Comparison of ENCODE assay signal across 23 cellular contexts in genomic region chr22:29165336-29166060, GRCh38. TPM values are rescaled to one million over a fixed set of nuclear protein-coding genes. Genes with fewer than 3 reads are reported as not detected.
DNase-seq lines count a peak whose midpoint lies in the region; ATAC-seq and TF ChIP-seq lines count a peak whose summit lies in the region.
"Had no signal": no experiment of that assay in that cellular context is flagged by ENCODE, and none has a peak within 500 bp of the region (broad histone marks: within the 10 kb centered on the region; RNA-seq: fewer than 3 reads in every experiment).

No MANE protein-coding gene starts in this region.

- H3K9me3 ChIP-seq in sigmoid colon, result no peaks in the 10 kb centered on the region
- no peaks in the 10 kb centered on the region for H3K9me3 ChIP-seq in uterus
- H3K9me3 ChIP-seq: A549, BLaER1 had no signal

- H3K4me1 ChIP-seq in sigmoid colon (no peaks in the 10 kb centered on the region), uterus (no peaks in the 10 kb centered on the region)
- H3K4me1 ChIP-seq: A549 had no signal

- H3K4me3 ChIP-seq in coronary artery, result no peak overlapping the region
- H3K4me3 ChIP-seq in sigmoid colon, result no peak overlapping the region
- H3K4me3 ChIP-seq in uterus, result no peak overlapping the region
- H3K4me3 ChIP-seq: A549, BLaER1, SK-N-MC had no signal

- ATAC-seq in HG03378 (IDR thresholded peaks at IDR 0.05; ENCODE audit: unreplicated experiment), result no peak
- ATAC-seq in HG03280 (IDR thresholded peaks at IDR 0.05; ENCODE audit: unreplicated experiment), result no peak
- ATAC-seq: A549 had no signal

- H3K27me3 ChIP-seq in sigmoid colon (no peaks in the 10 kb centered on the region), uterus (no peaks in the 10 kb centered on the region)

- no peak for TF ChIP-seq CTCF in coronary artery (IDR thresholded peaks at IDR 0.05)
- TF ChIP-seq CTCF in sigmoid colon (IDR thresholded peaks at IDR 0.05), result no peak
- TF ChIP-seq CTCF in uterus (IDR thresholded peaks at IDR 0.05), result no peak

- no peak for TF ChIP-seq EP300 in sigmoid colon (IDR thresholded peaks at IDR 0.05)

- DNase-seq in D341Med (ENCODE audit: low spot score) (peak; percentile 15), HUDEP-2 (lab: John Stamatoyannopoulos, UW; ENCODE audit: unreplicated experiment in 76 of 76) (peak in 64 of 76 experiments; percentile 17 to 74 (median 47)), coronary artery (ENCODE audit: low spot score) (peak; percentile 35), sigmoid colon (peak; percentile 40), uterus (no peak)
- DNase-seq: CD4-positive, alpha-beta memory T cell; EL; IMR-90; NCI-H1105 treated with DMSO at 0.1 percent for 48 hours; NCI-H187; NCI-H2107; NCI-H510A; NCI-H774; Right ventricle myocardium superior had no signal

- TF ChIP-seq POLR2A in sigmoid colon (IDR thresholded peaks at IDR 0.05) (no peak), uterus (IDR thresholded peaks at IDR 0.05) (no peak)

- H3K36me3 ChIP-seq in sigmoid colon, result no peaks in the 10 kb centered on the region
- no peaks in the 10 kb centered on the region for H3K36me3 ChIP-seq in uterus
- H3K36me3 ChIP-seq: BLaER1 had no signal

- WGBS in sigmoid colon, 2 donors, result 72 to 87% methylated on average over 11 of the region's 11 CpGs

- no peak overlapping the region for H3K27ac ChIP-seq in coronary artery
- H3K27ac ChIP-seq in sigmoid colon, result no peak overlapping the region
- H3K27ac ChIP-seq in uterus, result no peak overlapping the region
- H3K27ac ChIP-seq: A549, BLaER1, HL-60, SK-N-MC had no signal

- intact Hi-C loops in sigmoid colon (cut with DNase I) (no loop called here), uterus (cut with DNase I; ENCODE audit: low total_unique reads) (no loop called here)

RNA-seq across cellular contexts. Expression of gene EMID1, which starts 40.2 kb away (rescaled TPM):
- total RNA-seq in sigmoid colon (1 to 10 TPM in 2 of 4 donors, under 1 TPM in 2; 0.27 to 4.7 (median 1.2) TPM), uterus (10 to 100 TPM in 2 of 4 donors, 1 to 10 TPM in 1, under 1 TPM in 1; under 0.01 to 30.0 (median 10.2) TPM)
- 1 to 10 TPM; 3.2 to 5.9 (median 3.6) TPM for polyA plus RNA-seq in sigmoid colon
- total RNA-seq: CD4-positive, alpha-beta memory T cell; HT1080; MCF 10A; OCI-LY7 had no signal

Comparison
In these comparisons a context has a peak if more than half of its experiments do, and no peak if none do; other contexts are left out.
1. DNase-seq: peak in D341Med (single experiment), HUDEP-2 (64 of 76), coronary artery (single experiment) and sigmoid colon (single experiment); none in uterus (0 of 2).